Comparison of ENCODE assay signal across 24 cellular contexts in genomic region chr9:121153642-121154041, GRCh38. TPM values are rescaled to one million over a fixed set of nuclear protein-coding genes. Genes with fewer than 3 reads are reported as not detected.
DNase-seq lines count a peak whose midpoint lies in the region; ATAC-seq and TF ChIP-seq lines count a peak whose summit lies in the region.
"Had no signal": no experiment of that assay in that cellular context is flagged by ENCODE, and none has a peak within 500 bp of the region (broad histone marks: within the 10 kb centered on the region; RNA-seq: fewer than 3 reads in every experiment).

No MANE protein-coding gene starts in this region.

- ATAC-seq in activated CD8-positive, alpha-beta T cell treated with anti-CD3 and anti-CD28 coated beads for 36 hours = no peak
- no peak for ATAC-seq in activated CD8-positive, alpha-beta T cell treated with anti-CD3 and anti-CD28 coated beads, Interleukin-2, amount 10 ng/mL, durations not matched to agents 7 days and 5 days
- no peak for ATAC-seq in stimulated activated effector memory CD8-positive, alpha-beta T cell treated with anti-CD3 and anti-CD28 coated beads, Interleukin-12 subunit alpha, Interleukin-12 subunit beta, amount 100 ng/mL, for 72 hours
- ATAC-seq: A549, esophagus mucosa, psoas muscle, SK-N-SH treated with all-trans-retinoic acid at 6 μM for 48 hours, upper lobe of right lung had no signal

- no peaks in the 10 kb centered on the region for H3K9me3 ChIP-seq in transverse colon
- H3K9me3 ChIP-seq: A549, BE2C, psoas muscle, upper lobe of right lung had no signal

- no peak overlapping the region for H3K4me3 Mint-ChIP-seq in activated CD8-positive, alpha-beta T cell treated with anti-CD3 and anti-CD28 coated beads for 36 hours
- H3K4me3 Mint-ChIP-seq in activated CD8-positive, alpha-beta T cell treated with anti-CD3 and anti-CD28 coated beads, Interleukin-2, amount 10 ng/mL, durations not matched to agents 7 days and 5 days = no peak overlapping the region
- H3K4me3 Mint-ChIP-seq in activated T-helper 2 cell treated with anti-CD3 and anti-CD28 coated beads, Interferon-gamma antibody, Interleukin-2, Interleukin-4, amounts not matched to agents 10 μg/mL and 5 μg/mL and 100 μg/mL, durations not matched to agents 14 hours and 24 hours and 36 hours (ENCODE audit: low read depth) = no peak overlapping the region
- no peak overlapping the region for H3K4me3 Mint-ChIP-seq in stimulated activated effector memory CD8-positive, alpha-beta T cell treated with anti-CD3 and anti-CD28 coated beads, Interleukin-12 subunit alpha, Interleukin-12 subunit beta, amount 100 ng/mL, for 72 hours
- H3K4me3 Mint-ChIP-seq: activated naive CD8-positive, alpha-beta T cell treated with anti-CD3 and anti-CD28 coated beads for 36 hours had no signal

- H3K27me3 Mint-ChIP-seq in activated CD8-positive, alpha-beta T cell treated with anti-CD3 and anti-CD28 coated beads for 36 hours = no peaks in the 10 kb centered on the region
- no peaks in the 10 kb centered on the region for H3K27me3 Mint-ChIP-seq in activated CD8-positive, alpha-beta T cell treated with anti-CD3 and anti-CD28 coated beads, Interleukin-2, amount 10 ng/mL, durations not matched to agents 7 days and 5 days (ENCODE audit: low read depth)
- no peaks in the 10 kb centered on the region for H3K27me3 Mint-ChIP-seq in activated T-helper 2 cell treated with anti-CD3 and anti-CD28 coated beads, Interferon-gamma antibody, Interleukin-2, Interleukin-4, amounts not matched to agents 10 μg/mL and 5 μg/mL and 100 μg/mL, durations not matched to agents 14 hours and 24 hours and 36 hours (ENCODE audit: low read depth)
- H3K27me3 Mint-ChIP-seq: activated naive CD8-positive, alpha-beta T cell treated with anti-CD3 and anti-CD28 coated beads for 36 hours had no signal

- POLR2A ChIA-PET in activated CD8-positive, alpha-beta T cell treated with anti-CD3 and anti-CD28 coated beads for 36 hours (lab: Charles Lee) = interaction anchor here (1.8 kb wide), 1 partner anchor 16 kb away, joined by 6 read pairs; no protein-coding TSS in a partner anchor
- POLR2A ChIA-PET in activated CD8-positive, alpha-beta T cell treated with anti-CD3 and anti-CD28 coated beads, Interleukin-2, amount 10 ng/mL, durations not matched to agents 7 days and 5 days (lab: Charles Lee) = no interaction called here

- H3K4me1 ChIP-seq in transverse colon = no peaks in the 10 kb centered on the region
- H3K4me1 ChIP-seq: A549, BE2C, psoas muscle, upper lobe of right lung had no signal

- no peak overlapping the region for H3K4me3 ChIP-seq in transverse colon
- H3K4me3 ChIP-seq: A549, psoas muscle, upper lobe of right lung had no signal

- no peak for DNase-seq in activated CD8-positive, alpha-beta T cell treated with anti-CD3 and anti-CD28 coated beads for 36 hours
- no peak for DNase-seq in activated CD8-positive, alpha-beta T cell treated with anti-CD3 and anti-CD28 coated beads, Interleukin-2, amount 10 ng/mL, durations not matched to agents 7 days and 5 days
- DNase-seq in M059J (ENCODE audit: low read depth) (peak; percentile 14), amygdala (lab: John Stamatoyannopoulos, UW) (no peak), transverse colon (no peak)
- no peak for DNase-seq in activated T-helper 2 cell treated with anti-CD3 and anti-CD28 coated beads, Interferon-gamma antibody, Interleukin-2, Interleukin-4, amounts not matched to agents 10 μg/mL and 5 μg/mL and 100 μg/mL, durations not matched to agents 14 hours and 24 hours and 36 hours (ENCODE audit: low spot score)
- no peak for DNase-seq in stimulated activated effector memory CD8-positive, alpha-beta T cell treated with anti-CD3 and anti-CD28 coated beads, Interleukin-12 subunit alpha, Interleukin-12 subunit beta, amount 100 ng/mL, for 72 hours (ENCODE audit: low spot score in 2 of 2)
- DNase-seq in stimulated activated CD4-positive, alpha-beta T cell treated with anti-CD3 and anti-CD28 coated beads, Interleukin-4, amount 100 ng/mL, for 24 hours = no peak
- DNase-seq: activated naive CD8-positive, alpha-beta T cell treated with anti-CD3 and anti-CD28 coated beads for 36 hours; BE2C; cerebellar nuclear complex; DMS53; foreskin melanocyte; GDM1; GOT3; mesenchymal stem cell; NCI-H187; NCI-H2171 treated with DMSO at 0.1 percent for 48 hours; NCI-H69; psoas muscle; upper lobe of right lung had no signal

- no peaks in the 10 kb centered on the region for H3K27me3 ChIP-seq in transverse colon
- H3K27me3 ChIP-seq: BE2C, upper lobe of right lung had no signal

- 83% methylated on average over 1 of the region's 1 CpG; no CpG with 5 or more reads in 1 of the 2 donors for WGBS in transverse colon (ENCODE audit: low coverage in 1 of 2), 2 donors

- TF ChIP-seq POLR2A in transverse colon (IDR thresholded peaks at IDR 0.05) = no peak

- in situ Hi-C loops in transverse colon (cut with MboI; ENCODE audit: low pct_ligation_motif_present in 1 of 4, low pct_unique_long_range_greater_than_20kb in 1 of 4, low sequenced_read_pairs in 3 of 4) = no loop called here

- TF ChIP-seq CTCF in activated CD8-positive, alpha-beta T cell treated with anti-CD3 and anti-CD28 coated beads for 36 hours (IDR thresholded peaks at IDR 0.05) = no peak
- TF ChIP-seq CTCF in transverse colon (IDR thresholded peaks at IDR 0.05) = no peak

- H3K27ac Mint-ChIP-seq in activated CD8-positive, alpha-beta T cell treated with anti-CD3 and anti-CD28 coated beads for 36 hours = peak overlapping the region; percentile 3
- H3K27ac Mint-ChIP-seq in activated CD8-positive, alpha-beta T cell treated with anti-CD3 and anti-CD28 coated beads, Interleukin-2, amount 10 ng/mL, durations not matched to agents 7 days and 5 days = no peak overlapping the region
- H3K27ac Mint-ChIP-seq in activated T-helper 2 cell treated with anti-CD3 and anti-CD28 coated beads, Interferon-gamma antibody, Interleukin-2, Interleukin-4, amounts not matched to agents 10 μg/mL and 5 μg/mL and 100 μg/mL, durations not matched to agents 14 hours and 24 hours and 36 hours = peak overlapping the region; percentile 48
- H3K27ac Mint-ChIP-seq in stimulated activated effector memory CD8-positive, alpha-beta T cell treated with anti-CD3 and anti-CD28 coated beads, Interleukin-12 subunit alpha, Interleukin-12 subunit beta, amount 100 ng/mL, for 72 hours = peak overlapping the region; percentile 3
- H3K27ac Mint-ChIP-seq: activated naive CD8-positive, alpha-beta T cell treated with anti-CD3 and anti-CD28 coated beads for 36 hours had no signal

- CTCF ChIA-PET in activated CD8-positive, alpha-beta T cell treated with anti-CD3 and anti-CD28 coated beads for 36 hours (lab: Charles Lee) = interaction anchor here (0.9 kb wide), 1 partner anchor 18 kb away, joined by 3 read pairs; no protein-coding TSS in a partner anchor
- CTCF ChIA-PET in activated CD8-positive, alpha-beta T cell treated with anti-CD3 and anti-CD28 coated beads, Interleukin-2, amount 10 ng/mL, durations not matched to agents 7 days and 5 days (lab: Charles Lee) = interaction anchor here (0.7 to 8.3 kb wide), 2 partner anchors 16 to 33 kb away, joined by 3 to 44 read pairs; no protein-coding TSS in a partner anchor

- H3K36me3 ChIP-seq in transverse colon = peaks cover 0 to 22% (median 10%) of the 10 kb centered on the region in 4 donors

- H3K9me3 Mint-ChIP-seq in activated CD8-positive, alpha-beta T cell treated with anti-CD3 and anti-CD28 coated beads for 36 hours = no peaks in the 10 kb centered on the region
- no peaks in the 10 kb centered on the region for H3K9me3 Mint-ChIP-seq in activated CD8-positive, alpha-beta T cell treated with anti-CD3 and anti-CD28 coated beads, Interleukin-2, amount 10 ng/mL, durations not matched to agents 7 days and 5 days (ENCODE audit: insufficient read depth)
- H3K9me3 Mint-ChIP-seq in activated T-helper 2 cell treated with anti-CD3 and anti-CD28 coated beads, Interferon-gamma antibody, Interleukin-2, Interleukin-4, amounts not matched to agents 10 μg/mL and 5 μg/mL and 100 μg/mL, durations not matched to agents 14 hours and 24 hours and 36 hours = no peaks in the 10 kb centered on the region
- H3K9me3 Mint-ChIP-seq in stimulated activated effector memory CD8-positive, alpha-beta T cell treated with anti-CD3 and anti-CD28 coated beads, Interleukin-12 subunit alpha, Interleukin-12 subunit beta, amount 100 ng/mL, for 72 hours = no peaks in the 10 kb centered on the region
- H3K9me3 Mint-ChIP-seq: activated naive CD8-positive, alpha-beta T cell treated with anti-CD3 and anti-CD28 coated beads for 36 hours had no signal

- peaks cover 46% of the 10 kb centered on the region for H3K4me1 Mint-ChIP-seq in activated CD8-positive, alpha-beta T cell treated with anti-CD3 and anti-CD28 coated beads for 36 hours (ENCODE audit: low read depth)
- H3K4me1 Mint-ChIP-seq in activated CD8-positive, alpha-beta T cell treated with anti-CD3 and anti-CD28 coated beads, Interleukin-2, amount 10 ng/mL, durations not matched to agents 7 days and 5 days (ENCODE audit: low read depth) = peaks cover 52% of the 10 kb centered on the region
- peaks cover 26% of the 10 kb centered on the region for H3K4me1 Mint-ChIP-seq in activated T-helper 2 cell treated with anti-CD3 and anti-CD28 coated beads, Interferon-gamma antibody, Interleukin-2, Interleukin-4, amounts not matched to agents 10 μg/mL and 5 μg/mL and 100 μg/mL, durations not matched to agents 14 hours and 24 hours and 36 hours (ENCODE audit: low read depth)
- H3K4me1 Mint-ChIP-seq in stimulated activated effector memory CD8-positive, alpha-beta T cell treated with anti-CD3 and anti-CD28 coated beads, Interleukin-12 subunit alpha, Interleukin-12 subunit beta, amount 100 ng/mL, for 72 hours = peaks cover 31% of the 10 kb centered on the region

- H3K27ac ChIP-seq in transverse colon = no peak overlapping the region
- H3K27ac ChIP-seq: A549, psoas muscle, upper lobe of right lung had no signal

- intact Hi-C loops in activated CD8-positive, alpha-beta T cell treated with anti-CD3 and anti-CD28 coated beads for 36 hours (cut with micrococcal nuclease) = no loop called here
- intact Hi-C loops in activated T-helper 2 cell treated with anti-CD3 and anti-CD28 coated beads, Interferon-gamma antibody, Interleukin-2, Interleukin-4, amounts not matched to agents 10 μg/mL and 5 μg/mL and 100 μg/mL, durations not matched to agents 14 hours and 24 hours and 36 hours (cut with micrococcal nuclease) = no loop called here
- intact Hi-C loops in transverse colon (cut with DNase I; ENCODE audit: low total_unique reads) = no loop called here

- no peak for TF ChIP-seq EP300 in transverse colon (IDR thresholded peaks at IDR 0.05; ENCODE audit: low read depth)

- peaks cover 66% of the 10 kb centered on the region for H3K36me3 Mint-ChIP-seq in activated CD8-positive, alpha-beta T cell treated with anti-CD3 and anti-CD28 coated beads for 36 hours (ENCODE audit: low read depth)
- peaks cover 76% of the 10 kb centered on the region for H3K36me3 Mint-ChIP-seq in activated CD8-positive, alpha-beta T cell treated with anti-CD3 and anti-CD28 coated beads, Interleukin-2, amount 10 ng/mL, durations not matched to agents 7 days and 5 days (ENCODE audit: low read depth)
- peaks cover 79% of the 10 kb centered on the region for H3K36me3 Mint-ChIP-seq in activated T-helper 2 cell treated with anti-CD3 and anti-CD28 coated beads, Interferon-gamma antibody, Interleukin-2, Interleukin-4, amounts not matched to agents 10 μg/mL and 5 μg/mL and 100 μg/mL, durations not matched to agents 14 hours and 24 hours and 36 hours (ENCODE audit: low read depth)
- H3K36me3 Mint-ChIP-seq in stimulated activated effector memory CD8-positive, alpha-beta T cell treated with anti-CD3 and anti-CD28 coated beads, Interleukin-12 subunit alpha, Interleukin-12 subunit beta, amount 100 ng/mL, for 72 hours = peaks cover 98% of the 10 kb centered on the region

RNA-seq across cellular contexts. Expression of gene RAB14, which starts 48.0 kb away (rescaled TPM):
- 10 to 100 TPM; 54.3 to 55.5 TPM for total RNA-seq in activated CD8-positive, alpha-beta T cell treated with anti-CD3 and anti-CD28 coated beads for 36 hours
- 10 to 100 TPM; 56.7 to 68.2 TPM for total RNA-seq in activated CD8-positive, alpha-beta T cell treated with anti-CD3 and anti-CD28 coated beads, Interleukin-2, amount 10 ng/mL, durations not matched to agents 7 days and 5 days
- 31.4 and 52.2 TPM in 2 replicates for total RNA-seq in M059J (2014; rRNA removed; shearing (Covaris generic))
- total RNA-seq in activated T-helper 2 cell treated with anti-CD3 and anti-CD28 coated beads, Interferon-gamma antibody, Interleukin-2, Interleukin-4, amounts not matched to agents 10 μg/mL and 5 μg/mL and 100 μg/mL, durations not matched to agents 14 hours and 24 hours and 36 hours = 62.0 and 63.2 TPM in 2 replicates
- 10 to 100 TPM; 20.7 to 50.3 (median 37.9) TPM for total RNA-seq in transverse colon
